In genomic region chr15:63110428-63111026, GRCh38 we compare ENCODE assay signal across 18 cellular contexts. TPM values are rescaled to one million over a fixed set of nuclear protein-coding genes. Genes with fewer than 3 reads are reported as not detected.
DNase-seq lines count a peak whose midpoint lies in the region; ATAC-seq, FAIRE-seq and TF ChIP-seq lines count a peak whose summit lies in the region.
"Had no signal": no experiment of that assay in that cellular context is flagged by ENCODE, and none has a peak within 500 bp of the region (broad histone marks: within the 10 kb centered on the region; RNA-seq: fewer than 3 reads in every experiment).

No MANE protein-coding gene starts in this region.

- H3K4me3 ChIP-seq in K562 (no peak overlapping the region), H7 (ENCODE audit: insufficient read depth, low read depth, low read length) (no peak overlapping the region)

- TF ChIP-seq CTCF in K562 (IDR thresholded peaks at IDR 0.05 in 2 of 3, conservative IDR thresholded peaks at IDR 0.05 in 1 of 3; ENCODE audit: insufficient read depth in 2 of 3, low read depth in 1 of 3, low read length in 3 of 3): no peak
- no peak for TF ChIP-seq CTCF in nephron progenitor cell (IDR thresholded peaks at IDR 0.05)

- no peaks in the 10 kb centered on the region for H4K20me1 ChIP-seq in K562 (replicated peaks; ENCODE audit: control insufficient read depth, insufficient read depth, low read length)

- H3K9ac ChIP-seq in K562 (ENCODE audit: insufficient read depth in 1 of 2, low read depth in 2 of 2, low read length in 2 of 2): no peak overlapping the region

- peaks cover 28% of the 10 kb centered on the region for H3K4me1 Mint-ChIP-seq in nephron progenitor cell

- peak overlapping the region; percentile 12 for H3K27ac Mint-ChIP-seq in nephron progenitor cell
- H3K27ac Mint-ChIP-seq: H9 had no signal

- 70% methylated on average over 3 of the region's 3 CpGs for WGBS in K562 (ENCODE audit: insufficient coverage, low coverage, missing lambda C conversion rate)

- H3K36me3 Mint-ChIP-seq in nephron progenitor cell (ENCODE audit: low read depth): no peaks in the 10 kb centered on the region

- CTCF ChIA-PET in K562 (lab: Yijun Ruan, JAX; ENCODE audit: low intra/inter-chr PET ratio): no interaction called here

- ATAC-seq in K562: peak; percentile 19; the same call in 2 of the 3 replicates
- ATAC-seq in Right ventricle myocardium superior (ENCODE audit: poor library complexity): no peak
- ATAC-seq in HG02798 (IDR thresholded peaks at IDR 0.05; ENCODE audit: poor library complexity, unreplicated experiment): no peak

- H2AFZ ChIP-seq in K562 (ENCODE audit: low read depth, low read length): peak overlapping the region; percentile 48; the same call in 1 of the 2 replicates

- TF ChIP-seq EP300 in K562 (IDR thresholded peaks at IDR 0.05; ENCODE audit: low read length): no peak

- in situ Hi-C loops in K562 (cut with MboI): no loop called here

- peaks cover 0 to 30% of the 10 kb centered on the region in 2 experiments; a peak in 4 of 5 replicates for H3K4me1 ChIP-seq in K562 (replicated peaks in 1 of 2; ENCODE audit: control insufficient read depth in 2 of 2, insufficient read depth in 2 of 2, low read length in 2 of 2)

- H3K27ac ChIP-seq in K562 (ENCODE audit: extremely low read depth, low read depth, low read length): no peak overlapping the region
- H3K27ac ChIP-seq: C4-2B had no signal

- FAIRE-seq in K562 (lab: Jason Lieb, UNC): no peak
- FAIRE-seq: GM19239 had no signal

- H3K4me2 ChIP-seq in K562 (ENCODE audit: insufficient read depth, low read length): no peak overlapping the region; the same call in 1 of the 2 replicates

- no peak overlapping the region for H3K4me3 Mint-ChIP-seq in nephron progenitor cell
- H3K4me3 Mint-ChIP-seq: H9 had no signal

- H3K27me3 ChIP-seq in K562 (ENCODE audit: control insufficient read depth in 2 of 2, insufficient read depth in 2 of 2, low read length in 2 of 2) (no peaks in the 10 kb centered on the region), H7 (ENCODE audit: control insufficient read depth, insufficient read depth, low read length) (no peaks in the 10 kb centered on the region)

- BruUV-seq in K562 (replicated peaks; lab: Mats Ljungman, UMichigan): no TSS peak

- H3K9me3 Mint-ChIP-seq in nephron progenitor cell: peaks cover 3% of the 10 kb centered on the region

- intact Hi-C loops in K562 (cut with micrococcal nuclease) (loop anchor here (5.0 kb wide), 1 partner anchor 47 kb away; the partner anchor contains the start of gene RPS27L), Right ventricle myocardium superior (cut with DNase I) (no loop called here)

- DNase-seq in EL (peak; percentile 37), M059J (ENCODE audit: low read depth) (peak; percentile 73), K562 (ENCODE audit: extremely low read depth in 1 of 4, low spot score in 3 of 4) (no peak), nephron progenitor cell (no peak), H7 (no peak), NCI-H510A treated with DMSO at 0.1 percent for 48 hours (lab: John Stamatoyannopoulos, UW) (no peak), Right ventricle myocardium superior (no peak)
- DNase-seq: DMS 273 treated with DMSO at 0.1 percent for 48 hours; H9; NCI-H1105; NCI-H1694 treated with DMSO at 0.1 percent for 48 hours; NCI-H2107; NCI-H345; NCI-H69; NK-92 treated with Interleukin-12 subunit alpha and Interleukin-12 subunit beta, amount 100 ng/mL, for 24 hours had no signal

- H3K36me3 ChIP-seq in K562 (ENCODE audit: control insufficient read depth, insufficient read depth, low read length): no peaks in the 10 kb centered on the region
- no peaks in the 10 kb centered on the region for H3K36me3 ChIP-seq in H7 (replicated peaks; ENCODE audit: control insufficient read depth, insufficient read depth, low read length)

- H3K79me2 ChIP-seq in K562 (ENCODE audit: control insufficient read depth, insufficient read depth, low read length): no peaks in the 10 kb centered on the region

- H3K27me3 Mint-ChIP-seq in nephron progenitor cell (ENCODE audit: low read depth, poor library complexity): peaks cover 7% of the 10 kb centered on the region

- no peak for TF ChIP-seq RAD21 in K562 (CRISPR knock-in tag; conservative IDR thresholded peaks at IDR 0.05 in 1 of 2, IDR thresholded peaks at IDR 0.05 in 1 of 2)

- no peaks in the 10 kb centered on the region for H3K9me1 ChIP-seq in K562 (ENCODE audit: control insufficient read depth, insufficient read depth, low read length)

- POLR2A ChIA-PET in K562 (lab: Yijun Ruan, JAX): interaction anchor here (0.6 to 1.3 kb wide), 3 partner anchors 14 to 582 kb away, joined by 3 read pairs; no protein-coding TSS in a partner anchor

- peaks cover 5% of the 10 kb centered on the region for H3K9me3 ChIP-seq in K562 (replicated peaks; ENCODE audit: control insufficient read depth, insufficient read depth, low read depth, low read length)

- TF ChIP-seq POLR2A in K562 (conservative IDR thresholded peaks at IDR 0.05): no peak

TF ChIP-seq in K562, 482 proteins besides CTCF, POLR2A, EP300 and RAD21:
- TF ChIP-seq HNRNPH1 (optimal IDR thresholded peaks at IDR 0.05; ENCODE audit: low read depth, low read length): no peak
- no peak for TF ChIP-seq SPI1 (IDR thresholded peaks at IDR 0.05; ENCODE audit: borderline replicate concordance, low read depth, low read length)
- TF ChIP-seq EHMT2 (IDR thresholded peaks at IDR 0.05): no peak
- TF ChIP-seq ZNF12 (CRISPR knock-in tag; IDR thresholded peaks at IDR 0.05): peak; percentile 75; the same call in 1 of the 2 replicates
- no peak for TF ChIP-seq PPARD (CRISPR knock-in tag; IDR thresholded peaks at IDR 0.05)
- no peak for TF ChIP-seq GTF2E2 (tag; IDR thresholded peaks at IDR 0.05)
- no peak for TF ChIP-seq CREB1 (IDR thresholded peaks at IDR 0.05)
- TF ChIP-seq CREB1 (CRISPR knock-in tag; IDR thresholded peaks at IDR 0.05): no peak

RNA-seq across cellular contexts. Expression of gene LACTB, which starts 11.1 kb away (rescaled TPM):
- 22.5 and 41.1 TPM in 2 replicates for total RNA-seq in M059J (2014; rRNA removed; shearing (Covaris generic))
- 8.1 and 18.4 TPM in 2 replicates for total RNA-seq in K562 (2011; cell fraction: chromatin; rRNA removed; ENCODE audit: low replicate concordance)
- total RNA-seq in K562 (2011; cell fraction: nucleolus; rRNA removed): 3.5 and 6.1 TPM in 2 replicates
- total RNA-seq in K562 (2011; cell fraction: nucleoplasm; rRNA removed): 9.0 and 15.3 TPM in 2 replicates
- total RNA-seq in K562 (2014; rRNA removed) (6.1 and 9.5 TPM in 2 replicates), K562 (2014; rRNA removed; fragmentation: Illumina TruSeq; extraction: Trizol) (14.7 and 19.7 TPM in 2 replicates), K562 (2015; rRNA removed; fragmentation: Illumina TruSeq; extraction: Trizol) (13.1 and 15.5 TPM in 2 replicates), K562 (2021) (7.0 and 8.4 TPM in 2 replicates), Right ventricle myocardium superior (29.9 TPM)
- polyA plus RNA-seq in K562 (2011; rRNA removed) (11.3 and 12.4 TPM in 2 replicates), K562 (2014; fragmentation: Illumina TruSeq; extraction: Trizol) (8.2 and 14.6 TPM in 2 replicates), K562 (2014; fragmentation: Nextera tagmentation; extraction: Ambion mirVana) (1 to 10 TPM; 3.1 to 4.0 TPM), K562 (2014; rRNA removed) (8.3 and 9.8 TPM in 2 replicates)
- polyA plus RNA-seq in K562 (2011; cell fraction: cytosol; rRNA removed): 2.3 and 4.6 TPM in 2 replicates
- 1.8 and 3.3 TPM in 2 replicates for polyA plus RNA-seq in K562 (2011; cell fraction: nucleus; rRNA removed)
- 9.4 and 11.0 TPM in 2 replicates for polyA plus RNA-seq in K562 (2012)
- 6.5 and 9.1 TPM in 2 replicates for polyA minus RNA-seq in K562 (2011; rRNA and poly(A)+ RNA removed)
- 1.8 and 2.8 TPM in 2 replicates for polyA minus RNA-seq in K562 (2011; cell fraction: cytosol; rRNA and poly(A)+ RNA removed)
- 2.0 and 4.0 TPM in 2 replicates for polyA minus RNA-seq in K562 (2011; cell fraction: nucleus; rRNA and poly(A)+ RNA removed)
- 14.0 and 19.2 TPM in 2 replicates for total RNA-seq in H7 (2014; rRNA removed; shearing (Covaris generic))

RNA-seq across cellular contexts. Expression of gene RPS27L, which starts 46.8 kb away (rescaled TPM):
- total RNA-seq in M059J (2014; rRNA removed; shearing (Covaris generic)): 131 and 242 TPM in 2 replicates
- total RNA-seq in K562 (2011; cell fraction: chromatin; rRNA removed; ENCODE audit: low replicate concordance): 10.6 and 25.3 TPM in 2 replicates
- total RNA-seq in K562 (2011; cell fraction: nucleolus; rRNA removed): 10.3 and 10.4 TPM in 2 replicates
- 17.9 and 22.3 TPM in 2 replicates for total RNA-seq in K562 (2011; cell fraction: nucleoplasm; rRNA removed)
- total RNA-seq in K562 (2014; rRNA removed): 75.1 and 85.7 TPM in 2 replicates
- total RNA-seq in K562 (2014; rRNA removed; fragmentation: Illumina TruSeq; extraction: Trizol): 128 and 148 TPM in 2 replicates
- 92.6 and 105 TPM in 2 replicates for total RNA-seq in K562 (2015; rRNA removed; fragmentation: Illumina TruSeq; extraction: Trizol)
- 94.4 and 115 TPM in 2 replicates for total RNA-seq in K562 (2021)
- 117 and 155 TPM in 2 replicates for polyA plus RNA-seq in K562 (2011; rRNA removed)
- 29.8 and 61.5 TPM in 2 replicates for polyA plus RNA-seq in K562 (2011; cell fraction: cytosol; rRNA removed)
- 20.0 and 40.3 TPM in 2 replicates for polyA plus RNA-seq in K562 (2011; cell fraction: nucleus; rRNA removed)
- polyA plus RNA-seq in K562 (2012): 157 and 166 TPM in 2 replicates
- polyA plus RNA-seq in K562 (2014; fragmentation: Illumina TruSeq; extraction: Trizol): 72.2 and 79.3 TPM in 2 replicates
- 100 to 1,000 TPM; 328 to 382 TPM for polyA plus RNA-seq in K562 (2014; fragmentation: Nextera tagmentation; extraction: Ambion mirVana)
- 115 and 116 TPM in 2 replicates for polyA plus RNA-seq in K562 (2014; rRNA removed)
- 27.4 and 34.5 TPM in 2 replicates for polyA minus RNA-seq in K562 (2011; rRNA and poly(A)+ RNA removed)
- 15.9 and 18.7 TPM in 2 replicates for polyA minus RNA-seq in K562 (2011; cell fraction: cytosol; rRNA and poly(A)+ RNA removed)
- 8.5 and 15.7 TPM in 2 replicates for polyA minus RNA-seq in K562 (2011; cell fraction: nucleus; rRNA and poly(A)+ RNA removed)
- 26.9 and 29.0 TPM in 2 replicates for total RNA-seq in H7 (2014; rRNA removed; shearing (Covaris generic))
- total RNA-seq in Right ventricle myocardium superior: 179 TPM

Comparison
In these comparisons a context has a peak if more than half of its experiments do, and no peak if none do; other contexts are left out.
1. DNase-seq: peak in EL (single experiment) and M059J (single experiment); none in K562 (0 of 4), nephron progenitor cell (single experiment), H7 (single experiment), NCI-H510A treated with DMSO at 0.1 percent for 48 hours (single experiment) and Right ventricle myocardium superior (single experiment).